Comparison of ENCODE assay signal across 36 cellular contexts in the genomic region with DNA sequence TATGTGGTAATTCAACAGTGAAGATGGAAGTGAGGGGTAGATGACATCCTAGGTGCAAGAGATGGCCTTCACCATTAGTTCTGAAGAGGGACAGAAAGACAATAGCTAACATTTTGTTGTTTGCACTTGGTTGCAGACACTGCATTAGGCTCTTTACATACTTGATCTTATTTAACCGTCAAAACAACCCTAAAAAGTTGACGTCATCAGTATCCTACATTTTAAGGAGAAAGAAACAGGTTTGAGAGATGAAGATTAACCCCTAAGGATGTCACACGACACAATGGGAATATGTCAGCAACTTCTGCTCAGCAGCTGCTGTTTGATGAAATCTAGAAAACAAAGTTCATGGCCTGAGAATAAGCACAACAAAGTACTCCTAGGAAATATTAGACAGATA.
"Had no signal": no experiment of that assay in that cellular context is flagged by ENCODE, and none has a peak within 500 bp of the region (broad histone marks: within the 10 kb centered on the region; RNA-seq: fewer than 3 reads in every experiment).

No MANE protein-coding gene starts in this region.

- H3K27me3 ChIP-seq: MG63 had no signal

- H3K36me3 ChIP-seq: MG63 had no signal

- H3K9me3 ChIP-seq: MG63 had no signal

- H3K4me3 ChIP-seq: MG63 had no signal

- DNase-seq: MG63, MM.1S, MV-4-11, NCI-H1048, NCI-H1092, NCI-H1092 treated with DMSO at 0.1 percent for 48 hours, NCI-H1105, NCI-H1105 treated with DMSO at 0.1 percent for 48 hours, NCI-H1417, NCI-H1417 treated with DMSO at 0.1 percent for 48 hours, NCI-H1436, NCI-H1436 treated with DMSO at 0.1 percent for 48 hours, NCI-H146, NCI-H1694, NCI-H1694 treated with DMSO at 0.1 percent for 48 hours, NCI-H187, NCI-H187 treated with DMSO at 0.1 percent for 48 hours, NCI-H1930, NCI-H2029, NCI-H2029 treated with DMSO at 0.1 percent for 48 hours, NCI-H2081, NCI-H2081 treated with DMSO at 0.1 percent for 48 hours, NCI-H2107, NCI-H2171, NCI-H2171 treated with DMSO at 0.1 percent for 48 hours, NCI-H2227 treated with DMSO at 0.1 percent for 48 hours, NCI-H226, NCI-H345, NCI-H446, NCI-H446 treated with DMSO at 0.1 percent for 48 hours, NCI-H510A, NCI-H510A treated with DMSO at 0.1 percent for 48 hours, NCI-H524, NCI-H524 treated with DMSO at 0.1 percent for 48 hours, NCI-H526, NCI-H526 treated with DMSO at 0.1 percent for 48 hours had no signal
